8 cellular contexts compared by ENCODE assay signal in the genomic region with DNA sequence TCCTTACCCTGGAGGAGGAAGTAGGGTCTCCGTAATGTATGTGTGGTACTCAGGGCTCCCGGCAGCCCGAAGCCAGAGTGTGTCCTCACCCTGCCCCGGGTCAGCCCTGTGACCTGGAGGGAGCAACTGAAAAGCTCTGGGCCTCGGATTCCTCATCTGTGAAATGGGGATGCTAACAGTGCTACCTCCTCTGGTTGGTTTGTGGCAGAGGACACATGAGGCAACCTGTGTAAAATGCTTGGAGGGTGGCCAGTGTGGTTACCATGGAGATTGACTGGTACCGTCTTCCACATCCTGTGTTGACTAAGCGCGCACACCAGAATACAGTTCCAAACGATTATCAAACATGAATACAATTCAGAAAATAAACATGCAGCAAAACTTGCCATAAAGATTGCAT.
DNase-seq lines count a peak whose midpoint lies in the region; ATAC-seq and TF ChIP-seq lines count a peak whose summit lies in the region.

No MANE protein-coding gene starts in this region.

- no peak for TF ChIP-seq EP300 in transverse colon (IDR thresholded peaks at IDR 0.05; ENCODE audit: low read depth)

- H3K27ac ChIP-seq in right lobe of liver (no peak overlapping the region), transverse colon (no peak overlapping the region)

- DNase-seq in SHP77 (lab: John Stamatoyannopoulos, UW) (peak; percentile 5 to 9), SHP77 treated with DMSO at 0.1 percent for 48 hours (lab: John Stamatoyannopoulos, UW) (no peak), right lobe of liver (no peak), transverse colon (peak; percentile 63)
- DNase-seq in activated T-helper 1 cell treated with anti-CD3 and anti-CD28 coated beads, Interleukin-2, amount 50 U/mL, for 16 hours (ENCODE audit: low read depth in 1 of 2, low spot score in 1 of 2): peak; percentile 50 to 64

- H3K4me1 ChIP-seq in right lobe of liver (no peaks in the 10 kb centered on the region), transverse colon (peaks cover 0 to 9% (median 2%) of the 10 kb centered on the region in 4 donors)

- H3K36me3 ChIP-seq in right lobe of liver (no peaks in the 10 kb centered on the region), transverse colon (no peaks in the 10 kb centered on the region)

- peak; percentile 29 to 66 (median 58) for ATAC-seq in right lobe of liver
- no peak for ATAC-seq in HG02588 (IDR thresholded peaks at IDR 0.05; ENCODE audit: unreplicated experiment)
- no peak for ATAC-seq in GM18870 (IDR thresholded peaks at IDR 0.05; ENCODE audit: unreplicated experiment)
- ATAC-seq in GM19467 (IDR thresholded peaks at IDR 0.05; ENCODE audit: unreplicated experiment): no peak

- H3K9me3 ChIP-seq in right lobe of liver (no peaks in the 10 kb centered on the region), transverse colon (peaks cover 0 to 2% of the 10 kb centered on the region in 2 donors)

- no peak overlapping the region for H3K4me3 ChIP-seq in right lobe of liver
- no peak overlapping the region for H3K4me3 ChIP-seq in transverse colon

- 48% methylated on average over 6 of the region's 9 CpGs for WGBS in right lobe of liver (ENCODE audit: insufficient coverage, low coverage, low lambda C conversion rate, missing lambda C conversion rate)
- 56 to 74% methylated on average over 4 to 9 of the region's 9 CpGs for WGBS in transverse colon (ENCODE audit: low coverage in 1 of 2), 2 donors

- TF ChIP-seq CTCF in right lobe of liver (IDR thresholded peaks at IDR 0.05) (no peak), transverse colon (IDR thresholded peaks at IDR 0.05) (no peak)

- intact Hi-C loops in right lobe of liver (cut with DNase I) (no loop called here), transverse colon (cut with DNase I; ENCODE audit: low total_unique reads) (no loop called here)

- in situ Hi-C loops in transverse colon (cut with MboI; ENCODE audit: low pct_ligation_motif_present in 1 of 4, low pct_unique_long_range_greater_than_20kb in 1 of 4, low sequenced_read_pairs in 3 of 4): no loop called here

- TF ChIP-seq POLR2A in right lobe of liver (IDR thresholded peaks at IDR 0.05) (no peak), transverse colon (IDR thresholded peaks at IDR 0.05) (no peak)

- H3K27me3 ChIP-seq in right lobe of liver (no peaks in the 10 kb centered on the region), transverse colon (no peaks in the 10 kb centered on the region)

Comparison
In these comparisons a context has a peak if more than half of its experiments do, and no peak if none do; other contexts are left out.
1. DNase-seq: peak in SHP77 (2 of 2), activated T-helper 1 cell treated with anti-CD3 and anti-CD28 coated beads, Interleukin-2, amount 50 U/mL, for 16 hours (2 of 2) and transverse colon (single experiment); none in SHP77 treated with DMSO at 0.1 percent for 48 hours (single experiment) and right lobe of liver (0 of 3).
2. ATAC-seq: peak in right lobe of liver (4 of 4); none in HG02588 (single experiment), GM18870 (single experiment) and GM19467 (single experiment).